ENCODE assay signal across 13 cellular contexts in genomic region chr3:118938183-118938961, GRCh38.
A peak's percentile ranks its signal among the peaks of the same experiment; 100 is the strongest.
DNase-seq lines count a peak whose midpoint lies in the region.
"Had no signal": no experiment of that assay in that cellular context is flagged by ENCODE, and none has a peak within 500 bp of the region (broad histone marks: within the 10 kb centered on the region; RNA-seq: fewer than 3 reads in every experiment).

No MANE protein-coding gene starts in this region.

- H3K4me1 Mint-ChIP-seq in activated naive CD4-positive, alpha-beta T cell treated with anti-CD3 and anti-CD28 coated beads, Interleukin-2, amount 50 U/mL, for 24 hours: peaks cover 36% of the 10 kb centered on the region

- H3K9me3 Mint-ChIP-seq in activated naive CD4-positive, alpha-beta T cell treated with anti-CD3 and anti-CD28 coated beads, Interleukin-2, amount 50 U/mL, for 24 hours: no peaks in the 10 kb centered on the region
- H3K9me3 Mint-ChIP-seq: HFFc6 had no signal

- peak overlapping the region; percentile 42 for H3K4me3 Mint-ChIP-seq in activated naive CD4-positive, alpha-beta T cell treated with anti-CD3 and anti-CD28 coated beads, Interleukin-2, amount 50 U/mL, for 24 hours
- H3K4me3 Mint-ChIP-seq: activated CD4-positive, alpha-beta T cell treated with anti-CD3 and anti-CD28 coated beads, Interleukin-2, amount 10 ng/mL, durations not matched to agents 7 days and 5 days; endodermal cell; HFFc6 had no signal

- H3K27ac Mint-ChIP-seq in activated naive CD4-positive, alpha-beta T cell treated with anti-CD3 and anti-CD28 coated beads, Interleukin-2, amount 50 U/mL, for 24 hours: peak overlapping the region; percentile 46
- H3K27ac Mint-ChIP-seq: activated CD4-positive, alpha-beta T cell treated with anti-CD3 and anti-CD28 coated beads, Interleukin-2, amount 10 ng/mL, durations not matched to agents 7 days and 5 days; endodermal cell; HFFc6 had no signal

- no peak for DNase-seq in activated naive CD4-positive, alpha-beta T cell treated with anti-CD3 and anti-CD28 coated beads, Interleukin-2, amount 50 U/mL, for 16 hours
- DNase-seq in OCI-M1 (lab: John Stamatoyannopoulos, UW): peak; percentile 83
- peak; percentile 26 for DNase-seq in astrocyte of the hippocampus (ENCODE audit: low read depth, low spot score)
- DNase-seq in renal cortical epithelial cell (ENCODE audit: low read depth): peak; percentile 67
- DNase-seq in iPS-NIHi11 (ENCODE audit: low spot score): no peak
- DNase-seq in NCI-H2196 treated with DMSO at 0.1 percent for 48 hours (lab: John Stamatoyannopoulos, UW; ENCODE audit: unreplicated experiment): no peak
- DNase-seq in Ammon's horn (ENCODE audit: low spot score): no peak
- DNase-seq: activated CD4-positive, alpha-beta T cell treated with anti-CD3 and anti-CD28 coated beads, Interleukin-2, amount 10 ng/mL, durations not matched to agents 7 days and 5 days; endodermal cell; HFFc6; NCI-H1417; thyroid gland had no signal

- H3K36me3 Mint-ChIP-seq in activated naive CD4-positive, alpha-beta T cell treated with anti-CD3 and anti-CD28 coated beads, Interleukin-2, amount 50 U/mL, for 24 hours: peaks cover 3% of the 10 kb centered on the region

- no peaks in the 10 kb centered on the region for H3K27me3 Mint-ChIP-seq in activated naive CD4-positive, alpha-beta T cell treated with anti-CD3 and anti-CD28 coated beads, Interleukin-2, amount 50 U/mL, for 24 hours
- H3K27me3 Mint-ChIP-seq: activated CD4-positive, alpha-beta T cell treated with anti-CD3 and anti-CD28 coated beads, Interleukin-2, amount 10 ng/mL, durations not matched to agents 7 days and 5 days had no signal

Comparison
In these comparisons a context has a peak if more than half of its experiments do, and no peak if none do; other contexts are left out.
1. DNase-seq: peak in OCI-M1 (single experiment), astrocyte of the hippocampus (single experiment) and renal cortical epithelial cell (single experiment); none in activated naive CD4-positive, alpha-beta T cell treated with anti-CD3 and anti-CD28 coated beads, Interleukin-2, amount 50 U/mL, for 16 hours (single experiment), iPS-NIHi11 (single experiment), NCI-H2196 treated with DMSO at 0.1 percent for 48 hours (single experiment) and Ammon's horn (single experiment).